25 cellular contexts compared by ENCODE assay signal in genomic region chr12:106750524-106750923, GRCh38.
"Had no signal": no experiment of that assay in that cellular context is flagged by ENCODE, and none has a peak within 500 bp of the region (broad histone marks: within the 10 kb centered on the region; RNA-seq: fewer than 3 reads in every experiment).

No MANE protein-coding gene starts in this region.

- H3K4me1 ChIP-seq: SJSA1 had no signal

- H3K4me3 ChIP-seq: cardiac muscle cell, MG63, SJSA1 had no signal

- ATAC-seq: HepG2, PC-3, WTC11 had no signal

- H3K27me3 ChIP-seq: brain microvascular endothelial cell, cardiac muscle cell, MG63, SJSA1 had no signal

- H3K27ac ChIP-seq: brain microvascular endothelial cell, cardiac muscle cell, SJSA1 had no signal

- H3K4me3 Mint-ChIP-seq: activated naive CD4-positive, alpha-beta T cell treated with anti-CD3 and anti-CD28 coated beads, Interleukin-2, amount 10 ng/mL, durations not matched to agents 7 days and 5 days; activated naive CD8-positive, alpha-beta T cell treated with anti-CD3 and anti-CD28 coated beads for 36 hours; T-helper 1 cell treated with Interleukin-12 subunit alpha and Interleukin-12 subunit beta and Interleukin-4 antibody, amounts not matched to agents 30 μg/mL and 1 μg/mL, for 36 hours; WTC11 had no signal

- H3K36me3 Mint-ChIP-seq: WTC11 had no signal

- H3K9me3 ChIP-seq: MG63, SJSA1 had no signal

- DNase-seq: activated CD4-positive, alpha-beta T cell treated with anti-CD3 and anti-CD28 coated beads for 48 hours; activated CD4-positive, alpha-beta T cell treated with anti-CD3 and anti-CD28 coated beads, Interleukin-2, amount 50 U/mL, for 4 hours; activated CD4-positive, CD25-positive, alpha-beta regulatory T cell treated with anti-CD3 and anti-CD28 coated beads, Interleukin-2, amount 50 U/mL, for 72 hours; activated effector memory CD4-positive, alpha-beta T cell treated with anti-CD3 and anti-CD28 coated beads, Interleukin-2, amount 50 U/mL, for 16 hours; activated naive CD4-positive, alpha-beta T cell treated with anti-CD3 and anti-CD28 coated beads, Interleukin-2, amount 10 ng/mL, durations not matched to agents 7 days and 5 days; activated naive CD8-positive, alpha-beta T cell treated with anti-CD3 and anti-CD28 coated beads for 36 hours; brain microvascular endothelial cell; MG63; MV-4-11; NCI-H1092 treated with DMSO at 0.1 percent for 48 hours; NCI-H1436; NCI-H1694 treated with DMSO at 0.1 percent for 48 hours; NCI-H2029 treated with DMSO at 0.1 percent for 48 hours; NCI-H345; NCI-H510A; NCI-H526 treated with DMSO at 0.1 percent for 48 hours; NCI-H82; PC-3; SHP77; T-helper 9 cell had no signal

- H3K27ac Mint-ChIP-seq: activated naive CD4-positive, alpha-beta T cell treated with anti-CD3 and anti-CD28 coated beads, Interleukin-2, amount 10 ng/mL, durations not matched to agents 7 days and 5 days; activated naive CD8-positive, alpha-beta T cell treated with anti-CD3 and anti-CD28 coated beads for 36 hours; WTC11 had no signal

- H3K27me3 Mint-ChIP-seq: activated naive CD8-positive, alpha-beta T cell treated with anti-CD3 and anti-CD28 coated beads for 36 hours had no signal

- H3K36me3 ChIP-seq: brain microvascular endothelial cell, cardiac muscle cell, MG63, SJSA1 had no signal
